12 cellular contexts compared by ENCODE assay signal in the genomic region with DNA sequence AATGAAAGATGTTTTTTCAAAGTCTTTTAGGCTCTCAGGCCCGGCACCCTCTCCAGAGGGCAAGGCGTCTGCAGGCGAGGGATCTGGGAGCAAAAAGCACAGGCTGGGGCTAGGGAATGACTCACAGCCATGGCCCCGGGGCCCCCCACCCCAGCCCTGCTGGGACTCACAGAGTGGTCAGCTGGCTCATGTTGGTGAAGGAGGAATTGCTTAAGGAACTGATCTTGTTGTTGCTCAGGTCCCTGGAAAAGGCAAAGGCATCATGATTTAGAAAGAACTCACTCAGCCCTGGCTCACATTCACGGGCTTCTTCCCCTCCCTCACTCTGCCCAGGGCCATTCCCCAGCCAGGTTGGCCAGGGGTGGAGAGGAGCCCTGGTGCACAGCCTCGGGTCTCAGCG.
DNase-seq lines count a peak whose midpoint lies in the region; TF ChIP-seq lines count a peak whose summit lies in the region.
"Had no signal": no experiment of that assay in that cellular context is flagged by ENCODE, and none has a peak within 500 bp of the region (broad histone marks: within the 10 kb centered on the region; RNA-seq: fewer than 3 reads in every experiment).

No MANE protein-coding gene starts in this region.

- no peak overlapping the region for H3K27ac Mint-ChIP-seq in chondrocyte (ENCODE audit: unreplicated experiment)
- H3K27ac Mint-ChIP-seq: B cell; CD4-positive, alpha-beta memory T cell had no signal

- peaks cover 12% of the 10 kb centered on the region for H3K4me1 Mint-ChIP-seq in chondrocyte (ENCODE audit: low read depth)

- POLR2A ChIA-PET in OCI-LY7 (lab: Charles Lee), result no interaction called here

- H3K79me2 ChIP-seq in osteoblast (ENCODE audit: insufficient read depth, low read length), result no peaks in the 10 kb centered on the region
- no peaks in the 10 kb centered on the region for H3K79me2 ChIP-seq in OCI-LY7 (ENCODE audit: insufficient read depth, low read depth, low read length)

- no peaks in the 10 kb centered on the region for H3K9me3 Mint-ChIP-seq in chondrocyte (ENCODE audit: low read depth)

- H3K4me3 Mint-ChIP-seq in chondrocyte (ENCODE audit: unreplicated experiment), result no peak overlapping the region
- H3K4me3 Mint-ChIP-seq: B cell; CD4-positive, alpha-beta memory T cell had no signal

- DNase-seq in ELR (ENCODE audit: low read depth), result peak; percentile 8
- peak; percentile 20 for DNase-seq in M059J (ENCODE audit: low read depth)
- peak; percentile 28 for DNase-seq in chondrocyte (ENCODE audit: low spot score)
- DNase-seq in osteoblast (ENCODE audit: insufficient read length, low spot score, missing footprints), result peak; percentile 78
- DNase-seq in OCI-LY7 (ENCODE audit: low spot score), result no peak
- DNase-seq in nucleus accumbens (lab: John Stamatoyannopoulos, UW), result no peak
- DNase-seq in LoVo (ENCODE audit: low spot score), result no peak
- DNase-seq: CD4-positive, alpha-beta memory T cell; DMS79; GDM1 had no signal

- H3K4me1 ChIP-seq in osteoblast (ENCODE audit: insufficient read depth, low read length) (peaks cover 8% of the 10 kb centered on the region), OCI-LY7 (ENCODE audit: insufficient read depth, low read length, poor library complexity, severe bottlenecking) (peaks cover 4% of the 10 kb centered on the region)

- intact Hi-C loops in OCI-LY7 (cut with micrococcal nuclease; ENCODE audit: unreplicated experiment), result no loop called here

- TF ChIP-seq CTCF in chondrocyte (IDR thresholded peaks at IDR 0.05), result no peak
- TF ChIP-seq CTCF in osteoblast (IDR thresholded peaks at IDR 0.05; ENCODE audit: extremely low read depth, low read depth, low read length), result no peak
- TF ChIP-seq CTCF in OCI-LY7 (conservative IDR thresholded peaks at IDR 0.05; ENCODE audit: low read length), result no peak

- H3K27me3 ChIP-seq in osteoblast (ENCODE audit: insufficient read depth, low read length), result peaks cover 47% of the 10 kb centered on the region

- CTCF ChIA-PET in OCI-LY7 (lab: Charles Lee; ENCODE audit: unreplicated experiment), result interaction anchor here (1.1 kb wide), 1 partner anchor 9 kb away, joined by 3 read pairs; no protein-coding TSS in a partner anchor

- H3K4me2 ChIP-seq in osteoblast (ENCODE audit: insufficient read depth, low read length), result no peak overlapping the region
- H3K4me2 ChIP-seq in OCI-LY7 (ENCODE audit: low read length), result no peak overlapping the region

- H2AFZ ChIP-seq in osteoblast (ENCODE audit: low read length) (no peak overlapping the region), OCI-LY7 (ENCODE audit: low read length) (no peak overlapping the region)

- H3K36me3 ChIP-seq in osteoblast (ENCODE audit: insufficient read depth, low read length), result no peaks in the 10 kb centered on the region
- H3K36me3 ChIP-seq in OCI-LY7 (ENCODE audit: insufficient read depth, low read length), result no peaks in the 10 kb centered on the region

- H3K9me3 ChIP-seq in osteoblast (ENCODE audit: low read depth, low read length), result no peaks in the 10 kb centered on the region
- H3K9me3 ChIP-seq in OCI-LY7 (ENCODE audit: low read length), result no peaks in the 10 kb centered on the region

- no TSS peak for BruUV-seq in OCI-LY7 (replicated peaks; lab: Mats Ljungman, UMichigan)

- peaks cover 29% of the 10 kb centered on the region for H3K27me3 Mint-ChIP-seq in chondrocyte (ENCODE audit: low read depth)

- no peak overlapping the region for H3K4me3 ChIP-seq in osteoblast (ENCODE audit: insufficient read depth, low read length)
- no peak overlapping the region for H3K4me3 ChIP-seq in OCI-LY7 (ENCODE audit: low read depth, low read length, poor library complexity, severe bottlenecking)

- no peaks in the 10 kb centered on the region for H3K36me3 Mint-ChIP-seq in chondrocyte (ENCODE audit: low read depth)
- H3K36me3 Mint-ChIP-seq: CD4-positive, alpha-beta memory T cell had no signal

- H4K20me1 ChIP-seq in osteoblast (ENCODE audit: insufficient read depth, low read length) (no peaks in the 10 kb centered on the region), OCI-LY7 (ENCODE audit: insufficient read depth, low read length) (no peaks in the 10 kb centered on the region)

- H3K27ac ChIP-seq in osteoblast (ENCODE audit: low read depth, low read length), result no peak overlapping the region
- no peak overlapping the region for H3K27ac ChIP-seq in OCI-LY7 (ENCODE audit: low read depth, low read length, poor library complexity, severe bottlenecking)
- H3K27ac ChIP-seq: C4-2B had no signal

- H3K9me2 ChIP-seq in OCI-LY7 (ENCODE audit: insufficient read depth, low read length), result no peaks in the 10 kb centered on the region

Comparison
In these comparisons a context has a peak if more than half of its experiments do, and no peak if none do; other contexts are left out.
1. DNase-seq: peak in ELR (single experiment), M059J (single experiment), chondrocyte (single experiment) and osteoblast (single experiment); none in OCI-LY7 (single experiment), nucleus accumbens (0 of 56) and LoVo (single experiment).